9 cellular contexts compared by ENCODE assay signal in the genomic region with DNA sequence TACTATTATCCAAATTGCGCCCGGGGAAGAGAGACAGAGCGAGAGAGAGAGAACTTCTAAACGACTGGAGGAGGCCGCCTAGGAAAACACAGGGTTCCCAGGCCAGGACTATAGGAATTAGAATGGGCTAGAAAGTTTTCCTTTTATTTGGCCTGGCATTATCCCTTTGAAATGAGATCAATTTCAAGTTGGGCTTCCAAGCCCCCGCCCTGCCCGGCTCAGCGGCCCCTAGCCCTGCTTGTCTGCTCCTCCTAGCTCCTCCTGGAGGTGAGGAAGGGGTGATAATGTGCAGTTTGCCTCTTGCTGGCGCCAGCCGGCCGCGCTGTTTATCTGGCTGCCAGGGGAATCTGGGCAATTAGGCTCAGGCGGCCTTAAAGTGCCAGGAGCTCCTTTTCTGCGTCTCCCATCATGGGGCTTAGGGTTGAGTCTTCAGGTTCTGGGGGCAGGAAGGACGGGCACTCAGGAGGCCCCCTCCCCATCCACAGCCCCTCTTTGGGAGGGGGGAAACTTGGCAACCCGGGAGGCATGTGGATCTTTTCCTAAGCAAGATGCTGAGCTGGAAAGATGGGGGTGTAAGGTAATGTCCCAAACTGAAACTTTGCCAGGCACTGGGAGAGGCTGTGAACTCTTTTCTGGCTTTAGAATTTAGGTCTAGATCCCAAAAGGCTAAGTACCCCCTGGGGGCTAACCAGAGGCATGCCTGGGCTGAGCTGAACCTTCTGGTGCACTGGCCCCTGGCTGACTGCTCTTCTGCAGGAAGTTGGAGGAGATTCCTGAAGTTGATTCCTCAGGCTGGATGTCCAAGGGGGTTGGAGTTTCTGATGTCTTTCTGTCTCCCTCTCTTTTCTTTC. TPM values are rescaled to one million over a fixed set of nuclear protein-coding genes. Genes with fewer than 3 reads are reported as not detected.
DNase-seq lines count a peak whose midpoint lies in the region; ATAC-seq, FAIRE-seq and TF ChIP-seq lines count a peak whose summit lies in the region.
"Had no signal": no experiment of that assay in that cellular context is flagged by ENCODE, and none has a peak within 500 bp of the region (broad histone marks: within the 10 kb centered on the region; RNA-seq: fewer than 3 reads in every experiment).

No MANE protein-coding gene starts in this region.

- H3K27ac Mint-ChIP-seq in endodermal cell, result peak overlapping the region; percentile 88

- 31 to 33% methylated on average over 5 to 16 of the region's 16 CpGs for WGBS in endodermal cell (ENCODE audit: insufficient coverage in 1 of 2, insufficient read length in 1 of 2), 2 experiments

- H3K27me3 Mint-ChIP-seq in endodermal cell (ENCODE audit: insufficient read depth), result peaks cover 2% of the 10 kb centered on the region

- peak; percentile 52 for TF ChIP-seq CTCF in BE2C (IDR thresholded peaks at IDR 0.05; ENCODE audit: low read depth, low read length)
- peak; percentile 67 for TF ChIP-seq CTCF in endodermal cell (conservative IDR thresholded peaks at IDR 0.05)
- TF ChIP-seq CTCF in PC-3 (conservative IDR thresholded peaks at IDR 0.05; ENCODE audit: low read depth, low read length), result no peak

- H3K4me1 ChIP-seq in BE2C, result peaks cover 20% of the 10 kb centered on the region
- peaks cover 13% of the 10 kb centered on the region for H3K4me1 ChIP-seq in endodermal cell (ENCODE audit: control insufficient read depth, insufficient read depth, low read length)
- H3K4me1 ChIP-seq in muscle layer of duodenum (ENCODE audit: control insufficient read depth in 1 of 2, insufficient read depth in 2 of 2, low read length in 2 of 2), result peaks cover 25 to 57% of the 10 kb centered on the region in 2 donors
- peaks cover 15% of the 10 kb centered on the region for H3K4me1 ChIP-seq in PC-3 (ENCODE audit: insufficient read depth, low read length)

- intact Hi-C loops in PC-3 (cut with micrococcal nuclease), result no loop called here

- H3K4me2 ChIP-seq in PC-3 (ENCODE audit: low read length), result no peak overlapping the region

- H3K4me3 Mint-ChIP-seq in endodermal cell, result peak overlapping the region; percentile 95

- H2AFZ ChIP-seq in PC-3 (ENCODE audit: low read length), result no peak overlapping the region

- H3K4me1 Mint-ChIP-seq in endodermal cell, result peaks cover 32% of the 10 kb centered on the region

- CTCF ChIA-PET in PC-3 (lab: Charles Lee), result no interaction called here

- no peaks in the 10 kb centered on the region for H3F3A ChIP-seq in PC-3 (ENCODE audit: low read length, unreplicated experiment)

- peak; percentile 89 for DNase-seq in BE2C
- peak; percentile 44 for DNase-seq in NCI-H2171 (lab: John Stamatoyannopoulos, UW)
- peak; percentile 93 for DNase-seq in endodermal cell
- DNase-seq in PC-3, result no peak
- no peak for DNase-seq in GM19239 (ENCODE audit: insufficient read length, low spot score)
- DNase-seq in HK-2 (ENCODE audit: unreplicated experiment), result no peak

- ATAC-seq in PC-3, result no peak
- ATAC-seq in GM21786 (IDR thresholded peaks at IDR 0.05; ENCODE audit: unreplicated experiment), result no peak

- H3K9me3 ChIP-seq in BE2C (no peaks in the 10 kb centered on the region), endodermal cell (ENCODE audit: control insufficient read depth, low read length) (no peaks in the 10 kb centered on the region), muscle layer of duodenum (ENCODE audit: control insufficient read depth in 1 of 2, low read length in 2 of 2) (no peaks in the 10 kb centered on the region), PC-3 (ENCODE audit: low read length) (no peaks in the 10 kb centered on the region)

- H3K9ac ChIP-seq in endodermal cell (ENCODE audit: extremely low read depth, low read length, poor library complexity, severe bottlenecking), result no peak overlapping the region
- no peak overlapping the region for H3K9ac ChIP-seq in PC-3 (ENCODE audit: low read length)

- POLR2A ChIA-PET in PC-3 (lab: Charles Lee; ENCODE audit: unreplicated experiment), result no interaction called here

- H3K9me2 ChIP-seq in PC-3 (replicated peaks; ENCODE audit: low read length), result no peaks in the 10 kb centered on the region

- H3K36me3 Mint-ChIP-seq in endodermal cell (ENCODE audit: low read depth), result peaks cover 49% of the 10 kb centered on the region

- H3K4me3 ChIP-seq in BE2C (ENCODE audit: low read depth, low read length) (peak overlapping the region; percentile 72), endodermal cell (ENCODE audit: low read length) (peak overlapping the region; percentile 97), muscle layer of duodenum (ENCODE audit: low read depth in 1 of 2, low read length in 2 of 2) (peak overlapping the region in 1 of 2 donors; percentile 92), PC-3 (ENCODE audit: low read length) (no peak overlapping the region)

- peaks cover 51% of the 10 kb centered on the region for H3K79me2 ChIP-seq in PC-3 (ENCODE audit: low read length)

- H3K27me3 ChIP-seq in BE2C (no peaks in the 10 kb centered on the region), endodermal cell (ENCODE audit: control insufficient read depth, insufficient read depth, low read length, poor library complexity, severe bottlenecking) (no peaks in the 10 kb centered on the region), muscle layer of duodenum (ENCODE audit: low read depth, low read length) (no peaks in the 10 kb centered on the region), PC-3 (ENCODE audit: low read length) (no peaks in the 10 kb centered on the region)

- no peak for FAIRE-seq in GM19239 (lab: Jason Lieb, UNC)

- no peaks in the 10 kb centered on the region for H3K9me3 Mint-ChIP-seq in endodermal cell

- peaks cover 13% of the 10 kb centered on the region; the same call in 1 of the 2 replicates for H4K20me1 ChIP-seq in PC-3 (ENCODE audit: low read length)

- no TSS peak for BruUV-seq in PC-3 (replicated peaks; lab: Mats Ljungman, UMichigan)

- H3K36me3 ChIP-seq in BE2C (peaks cover 57% of the 10 kb centered on the region), endodermal cell (ENCODE audit: control insufficient read depth, insufficient read depth, low read length) (peaks cover 47% of the 10 kb centered on the region), muscle layer of duodenum (ENCODE audit: control insufficient read depth in 1 of 2, insufficient read depth in 2 of 2, low read length in 2 of 2) (no peaks in the 10 kb centered on the region), PC-3 (ENCODE audit: low read depth, low read length) (no peaks in the 10 kb centered on the region)

- H3K27ac ChIP-seq in endodermal cell (ENCODE audit: low read depth, low read length), result no peak overlapping the region
- peak overlapping the region; percentile 29 for H3K27ac ChIP-seq in muscle layer of duodenum (ENCODE audit: low read length)
- H3K27ac ChIP-seq in PC-3 (ENCODE audit: low read length), result no peak overlapping the region
- H3K27ac ChIP-seq: epithelial cell of prostate had no signal

RNA-seq across cellular contexts. Expression of gene SMAD6, which starts 5.5 kb away (rescaled TPM):
- polyA plus RNA-seq in BE2C (2012; ENCODE audit: insufficient read depth, insufficient read length, low read depth), result 52.5 TPM
- total RNA-seq in endodermal cell (100 to 1,000 TPM; 190 to 213 TPM), PC-3 (2014; rRNA removed) (19.9 and 21.8 TPM in 2 replicates)
- polyA plus RNA-seq in endodermal cell (2013, experiment 1 of 2), result 16.0 TPM
- polyA plus RNA-seq in endodermal cell (2013, experiment 2 of 2), result 17.3 TPM

Comparison
In these comparisons a context has a peak if more than half of its experiments do, and no peak if none do; other contexts are left out.
1. DNase-seq: peak in BE2C (single experiment), NCI-H2171 (single experiment) and endodermal cell (single experiment); none in PC-3 (single experiment), GM19239 (single experiment) and HK-2 (single experiment).